In the genomic region with DNA sequence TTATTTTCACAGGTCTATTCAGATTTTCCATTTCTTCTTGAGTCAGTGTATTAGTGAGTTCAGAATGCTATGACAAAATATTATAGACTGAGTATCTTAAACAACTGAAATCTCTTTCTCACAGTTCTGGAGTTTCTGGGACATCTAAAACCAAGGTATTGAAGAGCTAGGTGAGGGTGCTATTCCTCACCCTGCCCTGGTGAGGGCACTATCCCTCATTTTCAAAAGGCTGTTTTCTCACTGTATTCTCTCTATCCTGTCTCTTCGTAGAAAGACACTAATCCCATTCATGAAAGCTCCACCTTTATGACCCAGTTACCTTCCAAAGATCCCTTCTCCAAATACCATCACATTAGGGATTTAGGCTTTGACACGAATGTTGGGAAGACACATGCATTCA, we compare ENCODE assay signal across 11 cellular contexts.
DNase-seq lines count a peak whose midpoint lies in the region; ATAC-seq and TF ChIP-seq lines count a peak whose summit lies in the region.
"Had no signal": no experiment of that assay in that cellular context is flagged by ENCODE, and none has a peak within 500 bp of the region (broad histone marks: within the 10 kb centered on the region; RNA-seq: fewer than 3 reads in every experiment).

No MANE protein-coding gene starts in this region.

- ATAC-seq in HG02588 (IDR thresholded peaks at IDR 0.05; ENCODE audit: unreplicated experiment) (peak; percentile 65), HG03565 (IDR thresholded peaks at IDR 0.05; ENCODE audit: unreplicated experiment) (no peak), HG03045 (IDR thresholded peaks at IDR 0.05; ENCODE audit: unreplicated experiment) (no peak)
- ATAC-seq: stimulated activated naive CD8-positive, alpha-beta T cell treated with anti-CD3 and anti-CD28 coated beads, Interleukin-15, Interleukin-2, amounts not matched to agents 100 U/mL and 50 U/mL, for 24 hours had no signal

- H3K9me3 Mint-ChIP-seq in nephron progenitor cell, result no peaks in the 10 kb centered on the region

- no peak overlapping the region for H3K4me3 Mint-ChIP-seq in nephron progenitor cell
- H3K4me3 Mint-ChIP-seq: activated naive CD8-positive, alpha-beta T cell treated with anti-CD3 and anti-CD28 coated beads for 36 hours had no signal

- TF ChIP-seq CTCF in GM12872 (IDR thresholded peaks at IDR 0.05; ENCODE audit: insufficient read depth, low read depth, low read length) (peak; percentile 52; the same call in 2 of the 3 replicates), nephron progenitor cell (IDR thresholded peaks at IDR 0.05) (peak; percentile 29)

- H3K27me3 Mint-ChIP-seq in nephron progenitor cell (ENCODE audit: low read depth, poor library complexity), result no peaks in the 10 kb centered on the region
- H3K27me3 Mint-ChIP-seq: activated naive CD8-positive, alpha-beta T cell treated with anti-CD3 and anti-CD28 coated beads for 36 hours had no signal

- DNase-seq in SK-MEL-5 (ENCODE audit: low read depth, low spot score), result peak; percentile 34
- DNase-seq in nephron progenitor cell, result no peak
- DNase-seq in middle frontal gyrus (ENCODE audit: extremely low spot score, low spot score), result no peak
- DNase-seq: activated naive CD8-positive, alpha-beta T cell treated with anti-CD3 and anti-CD28 coated beads for 36 hours; ovary; stimulated activated naive CD8-positive, alpha-beta T cell treated with anti-CD3 and anti-CD28 coated beads, Interleukin-15, Interleukin-2, amounts not matched to agents 100 U/mL and 50 U/mL, for 24 hours; T-helper 2 cell had no signal

- in situ Hi-C loops in SK-MEL-5 (cut with HindIII; ENCODE audit: low pct_unique_long_range_greater_than_20kb, low sequenced_read_pairs), result no loop called here

- no peak overlapping the region for H3K27ac Mint-ChIP-seq in nephron progenitor cell
- H3K27ac Mint-ChIP-seq: activated naive CD8-positive, alpha-beta T cell treated with anti-CD3 and anti-CD28 coated beads for 36 hours had no signal

- H3K4me1 Mint-ChIP-seq in nephron progenitor cell, result no peaks in the 10 kb centered on the region
- H3K4me1 Mint-ChIP-seq: activated naive CD8-positive, alpha-beta T cell treated with anti-CD3 and anti-CD28 coated beads for 36 hours had no signal

- H3K36me3 Mint-ChIP-seq in nephron progenitor cell (ENCODE audit: low read depth), result no peaks in the 10 kb centered on the region
- H3K36me3 Mint-ChIP-seq: activated naive CD8-positive, alpha-beta T cell treated with anti-CD3 and anti-CD28 coated beads for 36 hours had no signal
